In the genomic region with DNA sequence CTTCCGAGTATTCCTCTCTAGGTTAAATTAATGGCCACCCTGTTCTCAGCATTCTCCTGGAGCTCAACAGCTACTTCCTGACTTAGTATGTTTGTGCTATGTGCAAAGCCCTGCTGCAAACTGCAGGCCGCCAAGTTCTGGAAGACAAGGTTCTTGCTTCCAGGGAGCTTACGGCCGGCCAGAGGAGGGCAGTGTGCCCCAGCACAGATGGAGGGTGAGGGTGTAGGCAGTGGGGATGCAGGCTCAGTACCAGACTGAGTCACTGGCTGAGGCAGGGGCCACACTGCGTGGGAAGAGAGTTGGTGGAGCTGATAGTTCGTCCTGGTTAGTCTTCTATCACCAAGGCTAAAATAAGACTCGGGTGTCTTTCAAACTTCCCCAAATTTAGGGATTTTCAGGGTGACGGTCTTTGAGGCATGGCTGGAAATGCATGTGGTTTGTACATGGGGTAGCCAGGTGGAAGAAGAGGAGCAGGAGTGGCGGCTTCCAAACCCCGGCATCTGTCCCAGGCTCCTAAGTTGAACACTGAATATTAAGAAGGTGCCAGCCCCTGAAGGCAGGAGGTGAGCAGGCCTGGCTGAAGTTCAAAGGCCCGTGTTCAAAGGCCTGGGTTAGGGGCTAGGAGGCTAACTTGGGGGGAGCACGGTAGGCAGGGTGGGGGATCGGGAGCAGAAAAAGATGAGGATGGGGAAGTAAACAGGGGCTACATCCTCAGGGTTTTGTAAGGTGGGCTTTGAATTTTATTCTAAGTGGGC, we compare ENCODE assay signal across 1 cellular context.
TF ChIP-seq lines count a peak whose summit lies in the region.

No MANE protein-coding gene starts in this region.

TF ChIP-seq in HEK293, 187 proteins besides CTCF, POLR2A, EP300 and RAD21 (continued from another document):
- TF ChIP-seq, protein P1, sequence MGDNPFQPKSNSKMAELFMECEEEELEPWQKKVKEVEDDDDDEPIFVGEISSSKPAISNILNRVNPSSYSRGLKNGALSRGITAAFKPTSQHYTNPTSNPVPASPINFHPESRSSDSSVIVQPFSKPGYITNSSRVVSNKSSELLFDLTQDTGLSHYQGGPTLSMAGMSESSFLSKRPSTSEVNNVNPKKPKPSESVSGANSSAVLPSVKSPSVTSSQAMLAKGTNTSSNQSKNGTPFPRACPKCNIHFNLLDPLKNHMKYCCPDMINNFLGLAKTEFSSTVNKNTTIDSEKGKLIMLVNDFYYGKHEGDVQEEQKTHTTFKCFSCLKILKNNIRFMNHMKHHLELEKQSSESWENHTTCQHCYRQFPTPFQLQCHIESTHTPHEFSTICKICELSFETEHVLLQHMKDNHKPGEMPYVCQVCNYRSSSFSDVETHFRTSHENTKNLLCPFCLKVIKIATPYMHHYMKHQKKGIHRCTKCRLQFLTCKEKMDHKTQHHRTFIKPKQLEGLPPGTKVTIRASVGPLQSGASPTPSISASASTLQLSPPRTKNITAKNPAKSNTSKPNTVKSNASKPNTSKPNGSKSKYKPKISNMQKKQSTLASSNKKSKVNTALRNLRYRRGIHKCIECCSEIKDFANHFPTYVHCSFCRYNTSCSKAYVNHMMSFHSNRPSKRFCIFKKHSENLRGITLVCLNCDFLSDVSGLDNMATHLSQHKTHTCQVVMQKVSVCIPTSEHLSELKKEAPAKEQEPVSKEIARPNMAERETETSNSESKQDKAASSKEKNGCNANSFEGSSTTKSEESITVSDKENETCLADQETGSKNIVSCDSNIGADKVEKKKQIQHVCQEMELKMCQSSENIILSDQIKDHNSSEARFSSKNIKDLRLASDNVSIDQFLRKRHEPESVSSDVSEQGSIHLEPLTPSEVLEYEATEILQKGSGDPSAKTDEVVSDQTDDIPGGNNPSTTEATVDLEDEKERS (tag by site-specific recombination; IDR thresholded peaks at IDR 0.05) = no peak
- TF ChIP-seq EGR2 (tag by site-specific recombination; IDR thresholded peaks at IDR 0.05; ENCODE audit: low read depth) = peak; percentile 79
- no peak for TF ChIP-seq BCL11B (tag by site-specific recombination; IDR thresholded peaks at IDR 0.05; ENCODE audit: low read depth)
- peak; percentile 45; the same call in 1 of the 2 replicates for TF ChIP-seq ZNF600 (tag by site-specific recombination; IDR thresholded peaks at IDR 0.05)
- TF ChIP-seq ZNF654 (tag by site-specific recombination; IDR thresholded peaks at IDR 0.05; ENCODE audit: low read depth) = peak; percentile 44
- TF ChIP-seq ZFHX2 (tag by site-specific recombination; conservative IDR thresholded peaks at IDR 0.05) = peak; percentile 90
TF ChIP-seq in HEK293: peak in this region for 5.
